8 cellular contexts compared by ENCODE assay signal in genomic region chr17:48543854-48544355, GRCh38.
DNase-seq lines count a peak whose midpoint lies in the region; ATAC-seq and TF ChIP-seq lines count a peak whose summit lies in the region.

No MANE protein-coding gene starts in this region.

- no peaks in the 10 kb centered on the region for H3K36me3 ChIP-seq in rectal smooth muscle tissue (ENCODE audit: control insufficient read depth, insufficient read depth, low read length)

- H3K27me3 ChIP-seq in rectal smooth muscle tissue (ENCODE audit: control insufficient read depth, insufficient read depth, low read length): no peaks in the 10 kb centered on the region

- peaks cover 40% of the 10 kb centered on the region for H3K4me1 ChIP-seq in rectal smooth muscle tissue (ENCODE audit: control insufficient read depth, insufficient read depth, low read length)

- peak overlapping the region; percentile 66 for H3K9ac ChIP-seq in rectal smooth muscle tissue (ENCODE audit: low read length)

- no peak for TF ChIP-seq CTCF in fibroblast of mammary gland (conservative IDR thresholded peaks at IDR 0.05; ENCODE audit: control insufficient read depth, insufficient read depth, low read depth, low read length)

- H3K4me3 ChIP-seq in fibroblast of mammary gland (ENCODE audit: control insufficient read depth, low read depth, low read length) (peak overlapping the region; percentile 95), rectal smooth muscle tissue (ENCODE audit: low read length) (peak overlapping the region; percentile 85)

- DNase-seq in activated CD4-positive, alpha-beta T cell treated with anti-CD3 and anti-CD28 coated beads for 48 hours: peak; percentile 67
- DNase-seq in fibroblast of mammary gland (ENCODE audit: low read depth) (no peak), nucleus accumbens (lab: John Stamatoyannopoulos, UW) (no peak), SIG-M5 treated with dmso at 0.1 percent for 504 hours (lab: John Stamatoyannopoulos, UW; ENCODE audit: unreplicated experiment) (no peak), glomerular visceral epithelial cell (ENCODE audit: extremely low spot score) (no peak)

- peak; percentile 12 for ATAC-seq in GM21737 (IDR thresholded peaks at IDR 0.05; ENCODE audit: unreplicated experiment)
- ATAC-seq in GM21528 (IDR thresholded peaks at IDR 0.05; ENCODE audit: low FRiP score, unreplicated experiment): no peak

- peak overlapping the region; percentile 98 for H3K27ac ChIP-seq in rectal smooth muscle tissue (ENCODE audit: low read depth, low read length)
